ENCODE assay signal across 19 cellular contexts in genomic region chr3:31777887-31778286, GRCh38.
DNase-seq lines count a peak whose midpoint lies in the region; ATAC-seq and TF ChIP-seq lines count a peak whose summit lies in the region.
"Had no signal": no experiment of that assay in that cellular context is flagged by ENCODE, and none has a peak within 500 bp of the region (broad histone marks: within the 10 kb centered on the region; RNA-seq: fewer than 3 reads in every experiment).

No MANE protein-coding gene starts in this region.

- in situ Hi-C loops in mammary epithelial cell (cut with MboI; ENCODE audit: low sequenced_read_pairs in 2 of 2): no loop called here

- H3K27me3 Mint-ChIP-seq in GM23338 (ENCODE audit: insufficient read depth, low read depth, poor library complexity): peaks cover 4% of the 10 kb centered on the region
- no peaks in the 10 kb centered on the region for H3K27me3 Mint-ChIP-seq in stimulated activated memory B cell treated with anti-CD40 and anti-IgM and Interleukin-4, amounts not matched to agents 10 μg/mL and 1 μg/mL and 100 μg/mL, for 72 hours

- intact Hi-C loops in PC-3 (cut with micrococcal nuclease) (loop anchor here (5.0 kb wide), 1 partner anchor 189 kb away; no protein-coding TSS in a partner anchor), mammary epithelial cell (cut with micrococcal nuclease) (loop anchor here (10.0 kb wide), 1 partner anchor 207 kb away; the partner anchor contains the start of genes OSBPL10 and ZNF860)

- peaks cover 21% of the 10 kb centered on the region; the same call in 2 of the 3 replicates for H3K36me3 Mint-ChIP-seq in GM23338 (ENCODE audit: low read depth)
- H3K36me3 Mint-ChIP-seq in stimulated activated memory B cell treated with anti-CD40 and anti-IgM and Interleukin-4, amounts not matched to agents 10 μg/mL and 1 μg/mL and 100 μg/mL, for 72 hours: peaks cover 65% of the 10 kb centered on the region

- peaks cover 33% of the 10 kb centered on the region for H3K4me1 Mint-ChIP-seq in GM23338
- peaks cover 75% of the 10 kb centered on the region for H3K4me1 Mint-ChIP-seq in stimulated activated memory B cell treated with anti-CD40 and anti-IgM and Interleukin-4, amounts not matched to agents 10 μg/mL and 1 μg/mL and 100 μg/mL, for 72 hours

- H2AFZ ChIP-seq in GM23338 (no peak overlapping the region), PC-3 (ENCODE audit: low read length) (no peak overlapping the region), mammary epithelial cell (ENCODE audit: low read depth, low read length) (no peak overlapping the region)

- no peak for TF ChIP-seq POLR2A in Peyer's patch (IDR thresholded peaks at IDR 0.05)

- H3K27me3 ChIP-seq in GM23338 (ENCODE audit: insufficient read depth) (no peaks in the 10 kb centered on the region), PC-3 (ENCODE audit: low read length) (no peaks in the 10 kb centered on the region), mammary epithelial cell (ENCODE audit: insufficient read depth, low read length) (no peaks in the 10 kb centered on the region), Peyer's patch (no peaks in the 10 kb centered on the region)

- H3K79me2 ChIP-seq in GM23338 (replicated peaks; ENCODE audit: insufficient read depth) (peaks cover 83% of the 10 kb centered on the region), PC-3 (ENCODE audit: low read length) (0 out of 2 replicates have a peak, but pooled peaks cover 10% of the 10 kb centered on the region), mammary epithelial cell (ENCODE audit: insufficient read depth, low read length) (peaks cover 75% of the 10 kb centered on the region)

- H3K36me3 ChIP-seq in GM23338 (ENCODE audit: insufficient read depth) (no peaks in the 10 kb centered on the region; the same call in 1 of the 2 replicates), PC-3 (ENCODE audit: low read depth, low read length) (no peaks in the 10 kb centered on the region), mammary epithelial cell (ENCODE audit: insufficient read depth, low read length) (no peaks in the 10 kb centered on the region), Peyer's patch (no peaks in the 10 kb centered on the region)

- H3K4me3 ChIP-seq in GM23338 (no peak overlapping the region), PC-3 (ENCODE audit: low read length) (no peak overlapping the region), mammary epithelial cell (replicated peaks in 1 of 3; ENCODE audit: insufficient read depth in 1 of 3, low read depth in 2 of 3, low read length in 3 of 3) (no peak overlapping the region), Peyer's patch (no peak overlapping the region)
- H3K4me3 ChIP-seq: GM12878 had no signal

- H3F3A ChIP-seq in GM23338 (replicated peaks; ENCODE audit: low read depth) (no peaks in the 10 kb centered on the region), PC-3 (ENCODE audit: low read length, unreplicated experiment) (no peaks in the 10 kb centered on the region)

- peaks cover 13% of the 10 kb centered on the region for H3K4me1 ChIP-seq in GM23338 (ENCODE audit: insufficient read depth)
- peaks cover 19% of the 10 kb centered on the region for H3K4me1 ChIP-seq in PC-3 (ENCODE audit: insufficient read depth, low read length)
- peaks cover 23% of the 10 kb centered on the region for H3K4me1 ChIP-seq in mammary epithelial cell (ENCODE audit: insufficient read depth, low read length)
- H3K4me1 ChIP-seq in Peyer's patch: no peaks in the 10 kb centered on the region

- CTCF ChIA-PET in PC-3 (lab: Charles Lee) (no interaction called here), mammary epithelial cell (lab: Charles Lee; ENCODE audit: low non-redundant PET) (no interaction called here)

- POLR2A ChIA-PET in PC-3 (lab: Charles Lee; ENCODE audit: unreplicated experiment): interaction anchor here (0.7 kb wide), 1 partner anchor 240 kb away, joined by 5 read pairs; no protein-coding TSS in a partner anchor

- BruUV-seq in PC-3 (replicated peaks; lab: Mats Ljungman, UMichigan): no TSS peak
- no TSS peak for BruUV-seq in mammary epithelial cell (replicated peaks; lab: Mats Ljungman, UMichigan)

- H4K20me1 ChIP-seq in GM23338 (replicated peaks; ENCODE audit: insufficient read depth) (peaks cover 22% of the 10 kb centered on the region), PC-3 (ENCODE audit: low read length) (no peaks in the 10 kb centered on the region), mammary epithelial cell (ENCODE audit: insufficient read depth, low read length) (no peaks in the 10 kb centered on the region)

- no peak for DNase-seq in GM23338 (ENCODE audit: low spot score)
- peak; percentile 7 for DNase-seq in PC-3
- DNase-seq in mammary epithelial cell: peak; percentile 20
- no peak for DNase-seq in NCI-H2107 (lab: John Stamatoyannopoulos, UW)
- no peak for DNase-seq in Peyer's patch
- DNase-seq: ACHN, AML-193, COR-L47, DMS 273 treated with DMSO at 0.1 percent for 48 hours, GOT3, KG1, NCI-H1417, NCI-H187 treated with DMSO at 0.1 percent for 48 hours, NCI-H526, RPMI8226 had no signal

- dilution Hi-C loops in mammary epithelial cell (cut with HindIII; ENCODE audit: low sequenced_read_pairs): no loop called here

- TF ChIP-seq CTCF in GM23338 (conservative IDR thresholded peaks at IDR 0.05; ENCODE audit: low read depth in 2 of 2): no peak
- TF ChIP-seq CTCF in PC-3 (conservative IDR thresholded peaks at IDR 0.05; ENCODE audit: low read depth, low read length): no peak
- TF ChIP-seq CTCF in mammary epithelial cell (conservative IDR thresholded peaks at IDR 0.05 in 1 of 2, IDR thresholded peaks at IDR 0.05 in 1 of 2; ENCODE audit: extremely low read depth in 1 of 2, insufficient read depth in 1 of 2, low read depth in 1 of 2, low read length in 2 of 2): no peak
- TF ChIP-seq CTCF in Peyer's patch (IDR thresholded peaks at IDR 0.05): no peak

- H3K27ac ChIP-seq in GM23338 (ENCODE audit: low read depth): no peak overlapping the region
- peak overlapping the region; percentile 34 for H3K27ac ChIP-seq in PC-3 (ENCODE audit: low read length)
- peak overlapping the region; percentile 23 for H3K27ac ChIP-seq in mammary epithelial cell (ENCODE audit: insufficient read depth, low read depth, low read length)
- no peak overlapping the region for H3K27ac ChIP-seq in Peyer's patch

- H3K9ac ChIP-seq in PC-3 (ENCODE audit: low read length) (no peak overlapping the region), mammary epithelial cell (ENCODE audit: insufficient read depth, low read length) (no peak overlapping the region)

- no peak overlapping the region for H3K4me3 Mint-ChIP-seq in GM23338
- H3K4me3 Mint-ChIP-seq in stimulated activated memory B cell treated with anti-CD40 and anti-IgM and Interleukin-4, amounts not matched to agents 10 μg/mL and 1 μg/mL and 100 μg/mL, for 72 hours: no peak overlapping the region
- H3K4me3 Mint-ChIP-seq: T-helper 1 cell treated with Interleukin-12 subunit alpha and Interleukin-12 subunit beta and Interleukin-4 antibody, amounts not matched to agents 30 μg/mL and 1 μg/mL, for 36 hours had no signal

- no peaks in the 10 kb centered on the region for H3K9me2 ChIP-seq in GM23338 (ENCODE audit: insufficient read depth)
- no peaks in the 10 kb centered on the region for H3K9me2 ChIP-seq in PC-3 (replicated peaks; ENCODE audit: low read length)

- peaks cover 9% of the 10 kb centered on the region; the same call in 2 of the 3 replicates for H3K9me3 Mint-ChIP-seq in GM23338
- peaks cover 12% of the 10 kb centered on the region for H3K9me3 Mint-ChIP-seq in stimulated activated memory B cell treated with anti-CD40 and anti-IgM and Interleukin-4, amounts not matched to agents 10 μg/mL and 1 μg/mL and 100 μg/mL, for 72 hours

- ATAC-seq in GM23338 (no peak), PC-3 (no peak), HG03039 (IDR thresholded peaks at IDR 0.05; ENCODE audit: unreplicated experiment) (no peak)
- ATAC-seq in stimulated activated memory B cell treated with anti-CD40 and anti-IgM and Interleukin-4, amounts not matched to agents 10 μg/mL and 1 μg/mL and 100 μg/mL, for 72 hours: no peak
- ATAC-seq: GM12878 had no signal

- no peaks in the 10 kb centered on the region for H3K9me3 ChIP-seq in PC-3 (ENCODE audit: low read length)
- H3K9me3 ChIP-seq in mammary epithelial cell (replicated peaks; ENCODE audit: insufficient read depth, low read length): no peaks in the 10 kb centered on the region
- no peaks in the 10 kb centered on the region for H3K9me3 ChIP-seq in Peyer's patch

- no peak overlapping the region for H3K4me2 ChIP-seq in GM23338
- no peak overlapping the region for H3K4me2 ChIP-seq in PC-3 (ENCODE audit: low read length)
- H3K4me2 ChIP-seq in mammary epithelial cell (ENCODE audit: insufficient read depth, low read depth, low read length): no peak overlapping the region

- H3K27ac Mint-ChIP-seq in GM23338: 0 out of 2 replicates have a peak overlapping the region, but pooled peaks have one; percentile 31
- peak overlapping the region; percentile 66 for H3K27ac Mint-ChIP-seq in stimulated activated memory B cell treated with anti-CD40 and anti-IgM and Interleukin-4, amounts not matched to agents 10 μg/mL and 1 μg/mL and 100 μg/mL, for 72 hours
- H3K27ac Mint-ChIP-seq: T-helper 1 cell treated with Interleukin-12 subunit alpha and Interleukin-12 subunit beta and Interleukin-4 antibody, amounts not matched to agents 30 μg/mL and 1 μg/mL, for 36 hours had no signal

TF ChIP-seq in GM23338, 12 proteins besides CTCF, POLR2A, EP300 and RAD21 (continues in another document):
- no peak for TF ChIP-seq STAT1 (IDR thresholded peaks at IDR 0.05; ENCODE audit: unreplicated experiment)
- TF ChIP-seq ETS1 (IDR thresholded peaks at IDR 0.05): no peak
- no peak for TF ChIP-seq ZNF114 (CRISPR knock-in tag; IDR thresholded peaks at IDR 0.05)
- no peak for TF ChIP-seq EZH2 (IDR thresholded peaks at IDR 0.05; ENCODE audit: low read depth, unreplicated experiment)
- TF ChIP-seq CREB1 (CRISPR knock-in tag; IDR thresholded peaks at IDR 0.05; ENCODE audit: low read depth): no peak
- no peak for TF ChIP-seq JUNB (IDR thresholded peaks at IDR 0.05; ENCODE audit: unreplicated experiment)
- no peak for TF ChIP-seq NANOG (IDR thresholded peaks at IDR 0.05; ENCODE audit: borderline replicate concordance)

Comparison
In these comparisons a context has a peak if more than half of its experiments do, and no peak if none do; other contexts are left out.
1. DNase-seq: peak in PC-3 (single experiment) and mammary epithelial cell (single experiment); none in GM23338 (single experiment), NCI-H2107 (single experiment) and Peyer's patch (0 of 3).
2. H3K27ac ChIP-seq: peak in PC-3 (single experiment) and mammary epithelial cell (single experiment); none in GM23338 (single experiment) and Peyer's patch (0 of 4).